Comparison of ENCODE assay signal across 22 cellular contexts in genomic region chr1:91716339-91716738, GRCh38.
"Had no signal": no experiment of that assay in that cellular context is flagged by ENCODE, and none has a peak within 500 bp of the region (broad histone marks: within the 10 kb centered on the region; RNA-seq: fewer than 3 reads in every experiment).

No MANE protein-coding gene starts in this region.

- H3K4me1 ChIP-seq: colonic mucosa had no signal

- H3K36me3 ChIP-seq: colonic mucosa had no signal

- H3K4me3 ChIP-seq: colonic mucosa, dorsolateral prefrontal cortex, lung, stomach, testis had no signal

- ATAC-seq: activated T-cell treated with anti-CD3 and anti-CD28 coated beads, Interleukin-2, amount 50 U/mL, for 72 hours; left lobe of liver; naive thymus-derived CD4-positive, alpha-beta T cell; T-helper 17 cell had no signal

- H3K27ac Mint-ChIP-seq: activated CD4-positive, alpha-beta memory T cell treated with anti-CD3 and anti-CD28 coated beads, Interleukin-2, amount 10 ng/mL, durations not matched to agents 7 days and 5 days; activated naive CD4-positive, alpha-beta T cell treated with anti-CD3 and anti-CD28 coated beads for 36 hours; activated naive CD8-positive, alpha-beta T cell treated with anti-CD3 and anti-CD28 coated beads, Interleukin-2, amount 10 ng/mL, durations not matched to agents 7 days and 5 days; activated T-cell treated with anti-CD3 and anti-CD28 coated beads, Interleukin-2, amount 50 U/mL, for 72 hours; progenitor cell of endocrine pancreas; T-helper 17 cell had no signal

- H3K9me3 ChIP-seq: colonic mucosa, stomach, testis had no signal

- H3K9me3 Mint-ChIP-seq: activated CD4-positive, alpha-beta memory T cell treated with anti-CD3 and anti-CD28 coated beads, Interleukin-2, amount 10 ng/mL, durations not matched to agents 7 days and 5 days; activated naive CD4-positive, alpha-beta T cell treated with anti-CD3 and anti-CD28 coated beads for 36 hours; activated naive CD8-positive, alpha-beta T cell treated with anti-CD3 and anti-CD28 coated beads, Interleukin-2, amount 10 ng/mL, durations not matched to agents 7 days and 5 days; activated T-cell treated with anti-CD3 and anti-CD28 coated beads, Interleukin-2, amount 50 U/mL, for 72 hours; naive thymus-derived CD4-positive, alpha-beta T cell had no signal

- DNase-seq: activated CD4-positive, alpha-beta memory T cell treated with anti-CD3 and anti-CD28 coated beads, Interleukin-2, amount 10 ng/mL, durations not matched to agents 7 days and 5 days; activated CD4-positive, alpha-beta T cell treated with anti-CD3 and anti-CD28 coated beads for 4 hours; activated CD4-positive, CD25-positive, alpha-beta regulatory T cell; activated effector memory CD4-positive, alpha-beta T cell treated with Interleukin-2 at 50 U/mL for 16 hours; activated naive CD4-positive, alpha-beta T cell treated with anti-CD3 and anti-CD28 coated beads for 36 hours; activated naive CD8-positive, alpha-beta T cell treated with anti-CD3 and anti-CD28 coated beads, Interleukin-2, amount 10 ng/mL, durations not matched to agents 7 days and 5 days; activated T-cell treated with anti-CD3 and anti-CD28 coated beads, Interleukin-2, amount 50 U/mL, for 72 hours; amniotic stem cell; colonic mucosa; dorsolateral prefrontal cortex; foreskin fibroblast; naive thymus-derived CD4-positive, alpha-beta T cell; retina; stimulated activated CD4-positive, alpha-beta T cell treated with anti-CD3 and anti-CD28 coated beads, Interleukin-4, amount 100 ng/mL, for 4 hours; stomach; SW 1271; T-helper 17 cell; testis; trophoblast cell had no signal

- H3K27ac ChIP-seq: colonic mucosa, dorsolateral prefrontal cortex, testis had no signal

- H3K4me3 Mint-ChIP-seq: activated CD4-positive, alpha-beta memory T cell treated with anti-CD3 and anti-CD28 coated beads, Interleukin-2, amount 10 ng/mL, durations not matched to agents 7 days and 5 days; activated naive CD4-positive, alpha-beta T cell treated with anti-CD3 and anti-CD28 coated beads for 36 hours; activated naive CD8-positive, alpha-beta T cell treated with anti-CD3 and anti-CD28 coated beads, Interleukin-2, amount 10 ng/mL, durations not matched to agents 7 days and 5 days; activated T-cell treated with anti-CD3 and anti-CD28 coated beads, Interleukin-2, amount 50 U/mL, for 72 hours; naive thymus-derived CD4-positive, alpha-beta T cell; T-helper 17 cell had no signal

- H3K27me3 ChIP-seq: colonic mucosa, dorsolateral prefrontal cortex, stomach, testis had no signal

- H3K27me3 Mint-ChIP-seq: activated CD4-positive, alpha-beta memory T cell treated with anti-CD3 and anti-CD28 coated beads, Interleukin-2, amount 10 ng/mL, durations not matched to agents 7 days and 5 days; naive thymus-derived CD4-positive, alpha-beta T cell; progenitor cell of endocrine pancreas; T-helper 17 cell had no signal

- H3K36me3 Mint-ChIP-seq: activated naive CD8-positive, alpha-beta T cell treated with anti-CD3 and anti-CD28 coated beads, Interleukin-2, amount 10 ng/mL, durations not matched to agents 7 days and 5 days had no signal
